In the genomic region with DNA sequence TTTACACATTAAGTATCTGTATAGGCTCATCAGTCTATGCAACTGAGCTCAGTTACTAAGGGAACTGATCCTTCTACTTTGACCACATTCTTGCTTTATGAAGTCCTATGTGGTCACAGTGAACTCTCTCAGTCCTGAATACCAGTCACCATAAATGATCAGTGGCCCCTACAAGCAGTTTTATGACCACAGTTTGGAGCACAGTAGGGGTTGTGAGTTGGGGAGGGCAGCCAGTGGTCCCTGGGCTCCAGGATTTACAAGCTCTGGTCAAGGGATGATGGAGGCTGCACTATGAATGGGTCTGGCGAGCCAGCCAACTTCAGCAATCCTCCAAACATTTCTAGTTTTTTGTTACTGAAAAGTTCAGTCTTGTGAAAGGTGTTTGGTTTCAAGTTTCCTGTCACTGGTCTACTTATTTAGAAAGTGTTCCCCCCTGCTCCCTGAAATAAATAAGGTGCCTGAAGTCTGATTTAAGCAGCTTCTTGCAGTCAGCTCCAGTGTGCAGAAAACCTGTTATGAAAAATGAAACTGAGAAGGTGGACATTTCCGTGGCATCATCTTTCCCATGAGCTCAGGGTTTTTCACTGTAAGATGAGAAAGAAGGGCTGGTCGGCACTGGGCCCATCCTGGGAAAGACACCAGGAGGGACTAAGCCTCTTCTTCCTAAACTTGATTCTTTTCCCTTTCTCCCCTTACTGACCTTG, we compare ENCODE assay signal across 1 cellular context.
TF ChIP-seq lines count a peak whose summit lies in the region.

No MANE protein-coding gene starts in this region.

TF ChIP-seq in GM23338, 12 proteins besides CTCF, POLR2A, EP300 and RAD21 (continued from another document):
- TF ChIP-seq ZNF462 (CRISPR knock-in tag; IDR thresholded peaks at IDR 0.05) (no peak), EZH2 (IDR thresholded peaks at IDR 0.05; ENCODE audit: low read depth, unreplicated experiment) (no peak)
